ENCODE assay signal across 37 cellular contexts in the genomic region with DNA sequence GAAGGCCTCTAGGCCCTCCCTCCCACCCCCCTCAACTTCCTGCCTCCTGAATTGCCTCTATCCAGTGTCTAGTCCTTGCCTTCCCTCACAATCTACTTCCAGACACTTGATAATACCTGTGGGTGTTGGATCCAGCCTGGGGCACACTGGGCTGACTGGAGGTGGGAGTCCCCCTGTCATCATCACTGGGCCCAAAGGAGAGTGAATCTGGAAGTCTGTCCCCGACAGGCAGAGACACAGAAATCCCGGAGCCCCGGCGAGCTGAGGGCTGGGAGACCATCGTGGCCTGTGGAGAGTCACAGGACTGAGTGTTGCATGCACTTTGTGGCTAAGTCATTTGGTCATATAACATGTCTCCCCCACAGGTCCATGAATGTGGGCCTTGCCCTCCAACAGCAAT. TPM values are rescaled to one million over a fixed set of nuclear protein-coding genes. Genes with fewer than 3 reads are reported as not detected.
"Had no signal": no experiment of that assay in that cellular context is flagged by ENCODE, and none has a peak within 500 bp of the region (broad histone marks: within the 10 kb centered on the region; RNA-seq: fewer than 3 reads in every experiment).

No MANE protein-coding gene starts in this region.

- H3K36me3 ChIP-seq: MG63 had no signal

- H3K9me3 ChIP-seq: MG63 had no signal

- H3K27ac ChIP-seq: KMS-11 had no signal

- H3K4me3 ChIP-seq: MG63 had no signal

- DNase-seq: Karpas-422, Kasumi-1, MG63, MM.1S, NCI-H1048, NCI-H1092, NCI-H1092 treated with DMSO at 0.1 percent for 48 hours, NCI-H1105, NCI-H1105 treated with DMSO at 0.1 percent for 48 hours, NCI-H1417, NCI-H1417 treated with DMSO at 0.1 percent for 48 hours, NCI-H1436, NCI-H1436 treated with DMSO at 0.1 percent for 48 hours, NCI-H146, NCI-H1694, NCI-H1694 treated with DMSO at 0.1 percent for 48 hours, NCI-H187, NCI-H187 treated with DMSO at 0.1 percent for 48 hours, NCI-H1930, NCI-H2029, NCI-H2029 treated with DMSO at 0.1 percent for 48 hours, NCI-H2081, NCI-H2081 treated with DMSO at 0.1 percent for 48 hours, NCI-H2107, NCI-H2171, NCI-H2171 treated with DMSO at 0.1 percent for 48 hours, NCI-H2227 treated with DMSO at 0.1 percent for 48 hours, NCI-H226, NCI-H345, NCI-H446, NCI-H446 treated with DMSO at 0.1 percent for 48 hours, NCI-H510A, NCI-H510A treated with DMSO at 0.1 percent for 48 hours had no signal

- H3K4me2 ChIP-seq: KMS-11 had no signal

- H3K27me3 ChIP-seq: MG63 had no signal

RNA-seq across cellular contexts. Expression of gene CACNA1F, which starts 24.7 kb away (rescaled TPM):
- total RNA-seq: LHCN-M2, M059J, MCF 10A had no signal
